ENCODE assay signal across 9 cellular contexts in genomic region chr19:45781282-45782161, GRCh38. TPM values are rescaled to one million over a fixed set of nuclear protein-coding genes. Genes with fewer than 3 reads are reported as not detected.
DNase-seq lines count a peak whose midpoint lies in the region; FAIRE-seq and TF ChIP-seq lines count a peak whose summit lies in the region.
"Had no signal": no experiment of that assay in that cellular context is flagged by ENCODE, and none has a peak within 500 bp of the region (broad histone marks: within the 10 kb centered on the region; RNA-seq: fewer than 3 reads in every experiment).

No MANE protein-coding gene starts in this region.

- TF ChIP-seq CTCF in HFF-Myc (IDR thresholded peaks at IDR 0.05; ENCODE audit: low read depth, low read length, missing control alignments) (no peak), cardiac muscle cell (IDR thresholded peaks at IDR 0.05; ENCODE audit: low read depth, low read length) (no peak)

- DNase-seq in HFF-Myc (ENCODE audit: extremely low read depth, low read depth): no peak
- peak; percentile 16 for DNase-seq in RCC 7860 (ENCODE audit: low spot score)
- DNase-seq in cardiac muscle cell (ENCODE audit: low read depth in 1 of 2, low spot score in 1 of 2): no peak
- peak in 8 of 49 donors; percentile 6 to 30 (median 18) for DNase-seq in substantia nigra (lab: John Stamatoyannopoulos, UW)
- DNase-seq in epidermal melanocyte (ENCODE audit: insufficient read length, low spot score): no peak
- no peak for DNase-seq in activated CD4-positive, alpha-beta T cell treated with anti-CD3 and anti-CD28 coated beads, Interleukin-2, amount 10 ng/mL, durations not matched to agents 7 days and 5 days
- DNase-seq in activated CD4-positive, alpha-beta T cell treated with anti-CD3 and anti-CD28 coated beads for 48 hours: no peak
- no peak for DNase-seq in CD8-positive, alpha-beta memory T cell

- CTCF ChIA-PET in activated CD4-positive, alpha-beta T cell treated with anti-CD3 and anti-CD28 coated beads, Interleukin-2, amount 10 ng/mL, durations not matched to agents 7 days and 5 days (lab: Charles Lee): interaction anchor here (0.7 to 3.0 kb wide), 4 partner anchors 11 to 35 kb away, joined by 3 to 9 read pairs (median 5); partner anchors contain the start of gene SIX5
- CTCF ChIA-PET in CD8-positive, alpha-beta memory T cell (lab: Charles Lee): interaction anchor here (0.6 to 1.1 kb wide), 2 partner anchors 12 to 35 kb away, joined by 3 to 5 read pairs; no protein-coding TSS in a partner anchor

- no peak for FAIRE-seq in RCC 7860 (lab: Jason Lieb, UNC)

- no peaks in the 10 kb centered on the region for H3K9me3 ChIP-seq in cardiac muscle cell (ENCODE audit: low read depth)
- H3K9me3 ChIP-seq in CD8-positive, alpha-beta memory T cell (ENCODE audit: low read length): no peaks in the 10 kb centered on the region

- peak overlapping the region; percentile 25 for H3K4me3 ChIP-seq in HFF-Myc (replicated peaks; ENCODE audit: low read depth, low read length)
- H3K4me3 ChIP-seq in cardiac muscle cell: peak overlapping the region; percentile 36
- H3K4me3 ChIP-seq in CD8-positive, alpha-beta memory T cell (ENCODE audit: low read length): no peak overlapping the region

- H3K4me1 Mint-ChIP-seq in activated CD4-positive, alpha-beta T cell treated with anti-CD3 and anti-CD28 coated beads, Interleukin-2, amount 10 ng/mL, durations not matched to agents 7 days and 5 days: peaks cover 15% of the 10 kb centered on the region
- peaks cover 18 to 24% (median 18%) of the 10 kb centered on the region in 3 donors for H3K4me1 Mint-ChIP-seq in CD8-positive, alpha-beta memory T cell

- no peak overlapping the region for H3K4me3 Mint-ChIP-seq in activated CD4-positive, alpha-beta T cell treated with anti-CD3 and anti-CD28 coated beads, Interleukin-2, amount 10 ng/mL, durations not matched to agents 7 days and 5 days
- H3K4me3 Mint-ChIP-seq in CD8-positive, alpha-beta memory T cell: no peak overlapping the region

- POLR2A ChIA-PET in activated CD4-positive, alpha-beta T cell treated with anti-CD3 and anti-CD28 coated beads, Interleukin-2, amount 10 ng/mL, durations not matched to agents 7 days and 5 days (lab: Charles Lee): no interaction called here
- POLR2A ChIA-PET in CD8-positive, alpha-beta memory T cell (lab: Charles Lee): interaction anchor here (1.2 kb wide), 1 partner anchor 11 kb away, joined by 4 read pairs; no protein-coding TSS in a partner anchor

- H3K4me1 ChIP-seq in cardiac muscle cell (ENCODE audit: low read depth): peaks cover 43% of the 10 kb centered on the region
- H3K4me1 ChIP-seq in CD8-positive, alpha-beta memory T cell (ENCODE audit: insufficient read depth, low read length): peaks cover 20% of the 10 kb centered on the region

- no peaks in the 10 kb centered on the region for H3K27me3 ChIP-seq in cardiac muscle cell
- H3K27me3 ChIP-seq in CD8-positive, alpha-beta memory T cell (ENCODE audit: insufficient read depth, low read length, poor library complexity, severe bottlenecking): peaks cover 5% of the 10 kb centered on the region

- peaks cover 11% of the 10 kb centered on the region for H3K36me3 Mint-ChIP-seq in activated CD4-positive, alpha-beta T cell treated with anti-CD3 and anti-CD28 coated beads, Interleukin-2, amount 10 ng/mL, durations not matched to agents 7 days and 5 days (ENCODE audit: low read depth)
- peaks cover 2 to 34% (median 14%) of the 10 kb centered on the region in 3 donors for H3K36me3 Mint-ChIP-seq in CD8-positive, alpha-beta memory T cell

- peaks cover 26% of the 10 kb centered on the region for H3K36me3 ChIP-seq in cardiac muscle cell
- H3K36me3 ChIP-seq in CD8-positive, alpha-beta memory T cell (ENCODE audit: insufficient read depth, low read length): no peaks in the 10 kb centered on the region

- no peak overlapping the region for H3K27ac Mint-ChIP-seq in activated CD4-positive, alpha-beta T cell treated with anti-CD3 and anti-CD28 coated beads, Interleukin-2, amount 10 ng/mL, durations not matched to agents 7 days and 5 days
- no peak overlapping the region for H3K27ac Mint-ChIP-seq in CD8-positive, alpha-beta memory T cell

- no peaks in the 10 kb centered on the region for H3K9me3 Mint-ChIP-seq in activated CD4-positive, alpha-beta T cell treated with anti-CD3 and anti-CD28 coated beads, Interleukin-2, amount 10 ng/mL, durations not matched to agents 7 days and 5 days
- H3K9me3 Mint-ChIP-seq in CD8-positive, alpha-beta memory T cell: no peaks in the 10 kb centered on the region

- H3K27me3 Mint-ChIP-seq in activated CD4-positive, alpha-beta T cell treated with anti-CD3 and anti-CD28 coated beads, Interleukin-2, amount 10 ng/mL, durations not matched to agents 7 days and 5 days: peaks cover 17% of the 10 kb centered on the region
- H3K27me3 Mint-ChIP-seq in CD8-positive, alpha-beta memory T cell: peaks cover 8 to 21% of the 10 kb centered on the region in 2 donors

- H3K27ac ChIP-seq in cardiac muscle cell: peak overlapping the region; percentile 97
- peak overlapping the region; percentile 26 for H3K27ac ChIP-seq in substantia nigra (ENCODE audit: low read depth, low read length, poor library complexity, severe bottlenecking)
- no peak overlapping the region for H3K27ac ChIP-seq in CD8-positive, alpha-beta memory T cell (ENCODE audit: low read depth, low read length)

RNA-seq across cellular contexts. Expression of gene DMPK, which starts 0.8 kb away (rescaled TPM):
- 92.7 and 142 TPM in 2 replicates for total RNA-seq in cardiac muscle cell
- 94.9 and 98.7 TPM in 2 replicates for polyA plus RNA-seq in cardiac muscle cell
- total RNA-seq in activated CD4-positive, alpha-beta T cell treated with anti-CD3 and anti-CD28 coated beads, Interleukin-2, amount 10 ng/mL, durations not matched to agents 7 days and 5 days: 10 to 100 TPM; 24.1 to 24.4 TPM
- 10 to 100 TPM; 27.1 to 28.2 TPM for total RNA-seq in CD8-positive, alpha-beta memory T cell
- 1.6 TPM for polyA plus RNA-seq in CD8-positive, alpha-beta memory T cell

RNA-seq across cellular contexts. Expression of gene DMWD, which starts 11.1 kb away (rescaled TPM):
- total RNA-seq in cardiac muscle cell: 65.1 and 112 TPM in 2 replicates
- 138 and 163 TPM in 2 replicates for polyA plus RNA-seq in cardiac muscle cell
- total RNA-seq in activated CD4-positive, alpha-beta T cell treated with anti-CD3 and anti-CD28 coated beads, Interleukin-2, amount 10 ng/mL, durations not matched to agents 7 days and 5 days: 10 to 100 TPM; 35.0 to 37.8 TPM
- total RNA-seq in CD8-positive, alpha-beta memory T cell: 10 to 100 TPM; 57.6 to 62.9 TPM
- polyA plus RNA-seq in CD8-positive, alpha-beta memory T cell: 25.6 TPM

RNA-seq across cellular contexts. Expression of gene SIX5, which starts 12.5 kb away (rescaled TPM):
- 78.8 and 88.2 TPM in 2 replicates for total RNA-seq in cardiac muscle cell
- polyA plus RNA-seq in cardiac muscle cell: 40.4 and 41.1 TPM in 2 replicates
- total RNA-seq in activated CD4-positive, alpha-beta T cell treated with anti-CD3 and anti-CD28 coated beads, Interleukin-2, amount 10 ng/mL, durations not matched to agents 7 days and 5 days: under 1 TPM; 0.64 to 0.85 TPM
- 1 to 10 TPM; 2.5 to 2.6 TPM for total RNA-seq in CD8-positive, alpha-beta memory T cell
- 0.23 TPM for polyA plus RNA-seq in CD8-positive, alpha-beta memory T cell

RNA-seq across cellular contexts. Expression of gene RSPH6A, which starts 33.6 kb away (rescaled TPM):
- total RNA-seq in cardiac muscle cell: 0.07 and 0.27 TPM in 2 replicates
- 0.45 TPM in 1 of 2 replicates, not detected in the other for polyA plus RNA-seq in cardiac muscle cell
- under 1 TPM; 0.42 to 0.57 TPM for total RNA-seq in activated CD4-positive, alpha-beta T cell treated with anti-CD3 and anti-CD28 coated beads, Interleukin-2, amount 10 ng/mL, durations not matched to agents 7 days and 5 days
- under 1 TPM; 0.16 to 0.22 TPM for total RNA-seq in CD8-positive, alpha-beta memory T cell
- polyA plus RNA-seq in CD8-positive, alpha-beta memory T cell: not detected
- total RNA-seq: SK-MEL-5 had no signal

RNA-seq across cellular contexts. Expression of gene MEIOSIN, which starts 48.3 kb away (rescaled TPM):
- 0.11 and 0.33 TPM in 2 replicates for total RNA-seq in cardiac muscle cell
- 0.07 and 0.18 TPM in 2 replicates for polyA plus RNA-seq in cardiac muscle cell
- not detected for total RNA-seq in activated CD4-positive, alpha-beta T cell treated with anti-CD3 and anti-CD28 coated beads, Interleukin-2, amount 10 ng/mL, durations not matched to agents 7 days and 5 days
- not detected for total RNA-seq in CD8-positive, alpha-beta memory T cell
- not detected for polyA plus RNA-seq in CD8-positive, alpha-beta memory T cell

Comparison
In these comparisons a context has a peak if more than half of its experiments do, and no peak if none do; other contexts are left out.
1. RNA of gene SIX5, which starts 12.5 kb away (total RNA-seq): 78.8 to 88.2 TPM in cardiac muscle cell; 2.5 to 2.6 TPM in CD8-positive, alpha-beta memory T cell and 0.64 to 0.85 TPM in activated CD4-positive, alpha-beta T cell treated with anti-CD3 and anti-CD28 coated beads, Interleukin-2, amount 10 ng/mL, durations not matched to agents 7 days and 5 days; every median in the first group is over 10 times any median in the second.